16 cellular contexts compared by ENCODE assay signal in the genomic region with DNA sequence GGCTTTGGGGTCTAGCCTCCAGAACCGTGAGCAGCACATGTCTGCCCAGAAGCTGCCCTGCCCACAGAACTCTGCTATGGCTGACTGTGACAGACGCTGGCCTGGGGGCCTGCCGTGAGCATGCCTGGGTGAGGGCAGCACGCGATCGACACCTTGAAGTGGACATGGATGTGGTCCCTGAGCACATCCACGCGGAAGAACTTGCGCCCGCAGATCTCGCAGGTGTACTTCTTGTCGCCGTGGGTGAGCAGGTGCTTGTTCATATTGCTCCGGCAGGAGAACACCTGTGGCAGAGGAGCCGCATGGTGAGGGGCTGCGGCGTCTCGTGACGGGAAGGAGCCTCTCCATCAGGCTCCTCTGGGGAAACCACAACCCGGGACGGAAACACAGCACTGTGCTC. TPM values are rescaled to one million over a fixed set of nuclear protein-coding genes. Genes with fewer than 3 reads are reported as not detected.
DNase-seq lines count a peak whose midpoint lies in the region; ATAC-seq lines count a peak whose summit lies in the region.
"Had no signal": no experiment of that assay in that cellular context is flagged by ENCODE, and none has a peak within 500 bp of the region (broad histone marks: within the 10 kb centered on the region; RNA-seq: fewer than 3 reads in every experiment).

No MANE protein-coding gene starts in this region.

- H2BK120ac ChIP-seq in neuronal stem cell (ENCODE audit: low read depth, low read length) = no peak overlapping the region

- H3K9ac ChIP-seq in neuronal stem cell (ENCODE audit: low read depth, low read length, poor library complexity) = peak overlapping the region; percentile 12
- H3K9ac ChIP-seq: KMS-11 had no signal

- H2BK15ac ChIP-seq in neuronal stem cell (ENCODE audit: low read length) = no peak overlapping the region

- WGBS in neuronal stem cell (ENCODE audit: extremely low coverage in 2 of 2, insufficient read length in 2 of 2, insufficient replicate concordance in 1 of 2), 2 donors = no CpG with 5 or more reads among the region's 21 CpGs

- no peak overlapping the region for H3K4ac ChIP-seq in neuronal stem cell (ENCODE audit: low read length)

- no peak overlapping the region for H2BK5ac ChIP-seq in neuronal stem cell (ENCODE audit: low read length)

- H3K4me2 ChIP-seq in neuronal stem cell (ENCODE audit: insufficient read depth, low read length, poor library complexity, severe bottlenecking) = no peak overlapping the region
- H3K4me2 ChIP-seq: KMS-11 had no signal

- no peak overlapping the region for H4K8ac ChIP-seq in neuronal stem cell (ENCODE audit: low read depth, low read length)

- H3K79me1 ChIP-seq in neuronal stem cell (ENCODE audit: low read depth, low read length) = peaks cover 2% of the 10 kb centered on the region

- H3K18ac ChIP-seq in neuronal stem cell (ENCODE audit: low read length) = no peak overlapping the region

- no peak overlapping the region for H3K4me3 ChIP-seq in neuronal stem cell (ENCODE audit: low read length in 2 of 2)
- H3K4me3 ChIP-seq: SK-N-MC had no signal

- H2AFZ ChIP-seq in neuronal stem cell (ENCODE audit: low read length) = no peak overlapping the region

- peak overlapping the region; percentile 45 for H3K27ac ChIP-seq in KOPT-K1 (ENCODE audit: low read depth, low read length, poor library complexity, severe bottlenecking)
- no peak overlapping the region for H3K27ac ChIP-seq in neuronal stem cell (replicated peaks; ENCODE audit: low read length)
- H3K27ac ChIP-seq: KMS-11, SK-N-MC had no signal

- peak overlapping the region; percentile 96 for H3K23ac ChIP-seq in neuronal stem cell (ENCODE audit: low read depth, low read length, poor library complexity)

- H2AK5ac ChIP-seq in neuronal stem cell (ENCODE audit: low read depth, low read length) = no peak overlapping the region

- H3K9me3 ChIP-seq in KOPT-K1 (ENCODE audit: insufficient read depth, low read length, poor library complexity, severe bottlenecking) (no peaks in the 10 kb centered on the region), neuronal stem cell (replicated peaks in 1 of 2; ENCODE audit: control insufficient read depth in 2 of 2, insufficient read depth in 1 of 2, low read depth in 1 of 2, low read length in 2 of 2) (no peaks in the 10 kb centered on the region)

- intact Hi-C loops in cardiac septum (cut with DNase I) (no loop called here), Right ventricle myocardium inferior (cut with DNase I) (no loop called here)

- no peak overlapping the region for H4K91ac ChIP-seq in neuronal stem cell (ENCODE audit: low read depth, low read length, poor library complexity)

- peak; percentile 68 for DNase-seq in cardiac septum (ENCODE audit: low spot score)
- DNase-seq in Right ventricle myocardium inferior (ENCODE audit: missing footprints) = no peak
- no peak for DNase-seq in neuronal stem cell (ENCODE audit: low spot score)
- no peak for DNase-seq in GM03348 (ENCODE audit: low spot score)
- no peak for DNase-seq in GDM1 (lab: John Stamatoyannopoulos, UW)
- DNase-seq in NCI-H446 treated with DMSO at 0.1 percent for 48 hours (lab: John Stamatoyannopoulos, UW) = no peak
- DNase-seq: Calu3; CD4-positive, alpha-beta T cell; GF-D8; HFFc6; NCI-H1092; NCI-H1930; NCI-H524 treated with DMSO at 0.1 percent for 48 hours had no signal

- H3K4me1 ChIP-seq in neuronal stem cell (ENCODE audit: control insufficient read depth in 2 of 2, insufficient read depth in 1 of 2, low read depth in 1 of 2, low read length in 2 of 2) = no peaks in the 10 kb centered on the region

- no peak for ATAC-seq in Right ventricle myocardium inferior

- H3K14ac ChIP-seq in neuronal stem cell (ENCODE audit: low read length) = no peak overlapping the region

- peaks cover 40% of the 10 kb centered on the region; the same call in 1 of the 2 replicates for H3K36me3 ChIP-seq in KOPT-K1 (ENCODE audit: insufficient read depth, low read length)
- H3K36me3 ChIP-seq in neuronal stem cell (replicated peaks in 1 of 2; ENCODE audit: control insufficient read depth in 2 of 2, insufficient read depth in 2 of 2, low read length in 2 of 2) = peaks cover 9 to 17% of the 10 kb centered on the region in 2 donors

- peak overlapping the region; percentile 58 for H2BK12ac ChIP-seq in neuronal stem cell (ENCODE audit: low read length)

- H3K27me3 ChIP-seq in neuronal stem cell (ENCODE audit: control insufficient read depth in 3 of 3, insufficient read depth in 3 of 3, low read depth in 1 of 3, low read length in 3 of 3) = no peaks in the 10 kb centered on the region

RNA-seq across cellular contexts. Expression of gene PRDM15, which starts 56.0 kb away (rescaled TPM):
- total RNA-seq in cardiac septum = 3.5 TPM
- total RNA-seq in Right ventricle myocardium inferior = 4.6 TPM
- 4.5 TPM for polyA plus RNA-seq in neuronal stem cell (2013, experiment 1 of 2)
- polyA plus RNA-seq in neuronal stem cell (2013, experiment 2 of 2) = 4.3 TPM

RNA-seq across cellular contexts. Expression of gene RIPK4, which starts 56.3 kb away (rescaled TPM):
- total RNA-seq in cardiac septum = 0.13 TPM
- 0.08 TPM for total RNA-seq in Right ventricle myocardium inferior
- 0.47 TPM for polyA plus RNA-seq in neuronal stem cell (2013, experiment 1 of 2)
- polyA plus RNA-seq in neuronal stem cell (2013, experiment 2 of 2) = 0.46 TPM
